Comparison of ENCODE assay signal across 18 cellular contexts in genomic region chr18:70073442-70073841, GRCh38.
"Had no signal": no experiment of that assay in that cellular context is flagged by ENCODE, and none has a peak within 500 bp of the region (broad histone marks: within the 10 kb centered on the region; RNA-seq: fewer than 3 reads in every experiment).

No MANE protein-coding gene starts in this region.

- DNase-seq: Karpas-422, KBM-7, MM.1S, MV-4-11, NCI-H1436 treated with DMSO at 0.1 percent for 48 hours, NCI-H187 treated with DMSO at 0.1 percent for 48 hours, NCI-H2029, NCI-H2227 treated with DMSO at 0.1 percent for 48 hours, NCI-H524 treated with DMSO at 0.1 percent for 48 hours, PC-9, SIG-M5 had no signal

- H3K4me3 ChIP-seq: PC-9, SJCRH30, SK-N-MC had no signal

- H3K9ac ChIP-seq: KMS-11 had no signal

- H3K4me1 ChIP-seq: SJCRH30 had no signal

- ATAC-seq: Panc1, Right ventricle myocardium inferior had no signal

- H2AFZ ChIP-seq: PC-9 had no signal

- H3K4me2 ChIP-seq: KMS-11, PC-9 had no signal

- FAIRE-seq: RCC 7860 had no signal

- H3K27me3 ChIP-seq: SJCRH30 had no signal

- H3K9me3 ChIP-seq: SJCRH30 had no signal

- H3K36me3 ChIP-seq: SJCRH30 had no signal

- H3K27ac ChIP-seq: KMS-11, PC-9, RWPE1, SJCRH30, SK-N-MC had no signal
